Comparison of ENCODE assay signal across 1 cellular context in the genomic region with DNA sequence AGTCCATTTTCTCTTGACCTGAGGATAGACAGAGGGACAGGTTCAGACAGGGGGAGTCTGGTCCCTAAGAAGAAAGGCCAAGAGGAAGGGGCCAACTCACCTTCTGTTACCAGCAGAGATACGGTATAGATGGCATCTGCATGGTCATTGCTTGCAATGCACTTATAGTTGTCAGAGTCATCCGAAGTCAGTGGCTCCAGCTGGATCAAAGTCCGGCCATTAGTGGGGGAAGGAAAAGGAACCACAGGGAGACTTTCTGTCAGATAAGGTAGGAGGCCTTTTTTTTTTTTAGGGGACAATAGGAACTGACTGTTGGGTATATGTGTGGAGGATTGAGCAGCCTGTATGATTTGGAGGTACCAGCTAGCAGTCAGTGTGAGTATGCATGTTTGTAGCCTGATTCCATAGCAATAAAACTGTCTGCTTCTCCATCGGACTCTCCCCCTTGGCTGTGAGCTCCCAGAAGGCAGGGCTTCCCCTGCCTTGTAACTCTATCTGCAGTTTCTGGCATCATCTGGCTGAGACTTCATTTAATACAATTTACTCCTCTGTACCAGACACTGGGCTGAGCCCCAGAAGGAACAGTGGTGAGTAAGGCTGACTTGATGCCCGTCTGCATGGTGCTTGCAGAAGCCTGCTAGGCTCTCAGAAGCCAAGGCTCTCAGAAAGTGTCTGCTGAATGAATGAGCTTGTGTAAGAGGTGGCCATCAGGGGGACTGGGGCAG.
TF ChIP-seq lines count a peak whose summit lies in the region.

No MANE protein-coding gene starts in this region.

TF ChIP-seq in H1, 55 proteins besides CTCF, POLR2A, EP300 and RAD21:
- no peak for TF ChIP-seq SIN3A (conservative IDR thresholded peaks at IDR 0.05 in 1 of 2, IDR thresholded peaks at IDR 0.05 in 1 of 2; ENCODE audit: low read depth in 1 of 2, low read length in 2 of 2)
- TF ChIP-seq HDAC6 (IDR thresholded peaks at IDR 0.05; ENCODE audit: low read depth, low read length): no peak
- TF ChIP-seq BRCA1 (IDR thresholded peaks at IDR 0.05; ENCODE audit: low read depth, low read length): no peak
- TF ChIP-seq CTBP2 (IDR thresholded peaks at IDR 0.05; ENCODE audit: borderline replicate concordance, insufficient read depth, insufficient read length, low read length): no peak
- no peak for TF ChIP-seq TEAD4 (IDR thresholded peaks at IDR 0.05; ENCODE audit: low read depth, low read length)
- no peak for TF ChIP-seq RXRA (IDR thresholded peaks at IDR 0.05; ENCODE audit: insufficient read depth, low read depth, low read length)
- no peak for TF ChIP-seq KDM1A (IDR thresholded peaks at IDR 0.05; ENCODE audit: borderline replicate concordance, low read length)
- TF ChIP-seq TAF7 (optimal IDR thresholded peaks at IDR 0.05; ENCODE audit: borderline replicate concordance, low read depth, low read length): no peak
- TF ChIP-seq PHF8 (conservative IDR thresholded peaks at IDR 0.05; ENCODE audit: low read depth, low read length): no peak
- TF ChIP-seq FOSL1 (IDR thresholded peaks at IDR 0.05; ENCODE audit: insufficient read depth, low read depth, low read length): no peak
- TF ChIP-seq SP4 (IDR thresholded peaks at IDR 0.05; ENCODE audit: low read length): no peak
- TF ChIP-seq, protein P1, sequence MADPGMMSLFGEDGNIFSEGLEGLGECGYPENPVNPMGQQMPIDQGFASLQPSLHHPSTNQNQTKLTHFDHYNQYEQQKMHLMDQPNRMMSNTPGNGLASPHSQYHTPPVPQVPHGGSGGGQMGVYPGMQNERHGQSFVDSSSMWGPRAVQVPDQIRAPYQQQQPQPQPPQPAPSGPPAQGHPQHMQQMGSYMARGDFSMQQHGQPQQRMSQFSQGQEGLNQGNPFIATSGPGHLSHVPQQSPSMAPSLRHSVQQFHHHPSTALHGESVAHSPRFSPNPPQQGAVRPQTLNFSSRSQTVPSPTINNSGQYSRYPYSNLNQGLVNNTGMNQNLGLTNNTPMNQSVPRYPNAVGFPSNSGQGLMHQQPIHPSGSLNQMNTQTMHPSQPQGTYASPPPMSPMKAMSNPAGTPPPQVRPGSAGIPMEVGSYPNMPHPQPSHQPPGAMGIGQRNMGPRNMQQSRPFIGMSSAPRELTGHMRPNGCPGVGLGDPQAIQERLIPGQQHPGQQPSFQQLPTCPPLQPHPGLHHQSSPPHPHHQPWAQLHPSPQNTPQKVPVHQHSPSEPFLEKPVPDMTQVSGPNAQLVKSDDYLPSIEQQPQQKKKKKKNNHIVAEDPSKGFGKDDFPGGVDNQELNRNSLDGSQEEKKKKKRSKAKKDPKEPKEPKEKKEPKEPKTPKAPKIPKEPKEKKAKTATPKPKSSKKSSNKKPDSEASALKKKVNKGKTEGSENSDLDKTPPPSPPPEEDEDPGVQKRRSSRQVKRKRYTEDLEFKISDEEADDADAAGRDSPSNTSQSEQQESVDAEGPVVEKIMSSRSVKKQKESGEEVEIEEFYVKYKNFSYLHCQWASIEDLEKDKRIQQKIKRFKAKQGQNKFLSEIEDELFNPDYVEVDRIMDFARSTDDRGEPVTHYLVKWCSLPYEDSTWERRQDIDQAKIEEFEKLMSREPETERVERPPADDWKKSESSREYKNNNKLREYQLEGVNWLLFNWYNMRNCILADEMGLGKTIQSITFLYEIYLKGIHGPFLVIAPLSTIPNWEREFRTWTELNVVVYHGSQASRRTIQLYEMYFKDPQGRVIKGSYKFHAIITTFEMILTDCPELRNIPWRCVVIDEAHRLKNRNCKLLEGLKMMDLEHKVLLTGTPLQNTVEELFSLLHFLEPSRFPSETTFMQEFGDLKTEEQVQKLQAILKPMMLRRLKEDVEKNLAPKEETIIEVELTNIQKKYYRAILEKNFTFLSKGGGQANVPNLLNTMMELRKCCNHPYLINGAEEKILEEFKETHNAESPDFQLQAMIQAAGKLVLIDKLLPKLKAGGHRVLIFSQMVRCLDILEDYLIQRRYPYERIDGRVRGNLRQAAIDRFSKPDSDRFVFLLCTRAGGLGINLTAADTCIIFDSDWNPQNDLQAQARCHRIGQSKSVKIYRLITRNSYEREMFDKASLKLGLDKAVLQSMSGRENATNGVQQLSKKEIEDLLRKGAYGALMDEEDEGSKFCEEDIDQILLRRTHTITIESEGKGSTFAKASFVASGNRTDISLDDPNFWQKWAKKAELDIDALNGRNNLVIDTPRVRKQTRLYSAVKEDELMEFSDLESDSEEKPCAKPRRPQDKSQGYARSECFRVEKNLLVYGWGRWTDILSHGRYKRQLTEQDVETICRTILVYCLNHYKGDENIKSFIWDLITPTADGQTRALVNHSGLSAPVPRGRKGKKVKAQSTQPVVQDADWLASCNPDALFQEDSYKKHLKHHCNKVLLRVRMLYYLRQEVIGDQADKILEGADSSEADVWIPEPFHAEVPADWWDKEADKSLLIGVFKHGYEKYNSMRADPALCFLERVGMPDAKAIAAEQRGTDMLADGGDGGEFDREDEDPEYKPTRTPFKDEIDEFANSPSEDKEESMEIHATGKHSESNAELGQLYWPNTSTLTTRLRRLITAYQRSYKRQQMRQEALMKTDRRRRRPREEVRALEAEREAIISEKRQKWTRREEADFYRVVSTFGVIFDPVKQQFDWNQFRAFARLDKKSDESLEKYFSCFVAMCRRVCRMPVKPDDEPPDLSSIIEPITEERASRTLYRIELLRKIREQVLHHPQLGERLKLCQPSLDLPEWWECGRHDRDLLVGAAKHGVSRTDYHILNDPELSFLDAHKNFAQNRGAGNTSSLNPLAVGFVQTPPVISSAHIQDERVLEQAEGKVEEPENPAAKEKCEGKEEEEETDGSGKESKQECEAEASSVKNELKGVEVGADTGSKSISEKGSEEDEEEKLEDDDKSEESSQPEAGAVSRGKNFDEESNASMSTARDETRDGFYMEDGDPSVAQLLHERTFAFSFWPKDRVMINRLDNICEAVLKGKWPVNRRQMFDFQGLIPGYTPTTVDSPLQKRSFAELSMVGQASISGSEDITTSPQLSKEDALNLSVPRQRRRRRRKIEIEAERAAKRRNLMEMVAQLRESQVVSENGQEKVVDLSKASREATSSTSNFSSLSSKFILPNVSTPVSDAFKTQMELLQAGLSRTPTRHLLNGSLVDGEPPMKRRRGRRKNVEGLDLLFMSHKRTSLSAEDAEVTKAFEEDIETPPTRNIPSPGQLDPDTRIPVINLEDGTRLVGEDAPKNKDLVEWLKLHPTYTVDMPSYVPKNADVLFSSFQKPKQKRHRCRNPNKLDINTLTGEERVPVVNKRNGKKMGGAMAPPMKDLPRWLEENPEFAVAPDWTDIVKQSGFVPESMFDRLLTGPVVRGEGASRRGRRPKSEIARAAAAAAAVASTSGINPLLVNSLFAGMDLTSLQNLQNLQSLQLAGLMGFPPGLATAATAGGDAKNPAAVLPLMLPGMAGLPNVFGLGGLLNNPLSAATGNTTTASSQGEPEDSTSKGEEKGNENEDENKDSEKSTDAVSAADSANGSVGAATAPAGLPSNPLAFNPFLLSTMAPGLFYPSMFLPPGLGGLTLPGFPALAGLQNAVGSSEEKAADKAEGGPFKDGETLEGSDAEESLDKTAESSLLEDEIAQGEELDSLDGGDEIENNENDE (IDR thresholded peaks at IDR 0.05; ENCODE audit: insufficient replicate concordance, low read length): no peak
- no peak for TF ChIP-seq YY1 (IDR thresholded peaks at IDR 0.05; ENCODE audit: low read depth, low read length)
- no peak for TF ChIP-seq TBP (IDR thresholded peaks at IDR 0.05; ENCODE audit: low read depth, low read length)
- no peak for TF ChIP-seq TCF12 (IDR thresholded peaks at IDR 0.05; ENCODE audit: low read depth, low read length)
- TF ChIP-seq ASH2L (IDR thresholded peaks at IDR 0.05; ENCODE audit: low read length): no peak
- TF ChIP-seq SIX5 (IDR thresholded peaks at IDR 0.05; ENCODE audit: low read depth, low read length): no peak
- TF ChIP-seq BCL11A (IDR thresholded peaks at IDR 0.05; ENCODE audit: low read depth in 2 of 2, low read length in 2 of 2): no peak
TF ChIP-seq in H1: peak in this region for 0.
